ENCODE assay signal across 25 cellular contexts in genomic region chr4:134243742-134244713, GRCh38. TPM values are rescaled to one million over a fixed set of nuclear protein-coding genes. Genes with fewer than 3 reads are reported as not detected.
DNase-seq lines count a peak whose midpoint lies in the region; ATAC-seq, FAIRE-seq and TF ChIP-seq lines count a peak whose summit lies in the region.
"Had no signal": no experiment of that assay in that cellular context is flagged by ENCODE, and none has a peak within 500 bp of the region (broad histone marks: within the 10 kb centered on the region; RNA-seq: fewer than 3 reads in every experiment).

No MANE protein-coding gene starts in this region.

- no peak for TF ChIP-seq RAD21 in HepG2 (CRISPR knock-in tag; IDR thresholded peaks at IDR 0.05)

- intact Hi-C loops in Right ventricle myocardium inferior (cut with DNase I) = no loop called here
- intact Hi-C loops in left ventricle myocardium inferior (cut with micrococcal nuclease) = no loop called here
- intact Hi-C loops in HepG2 (cut with micrococcal nuclease; ENCODE audit: unreplicated experiment) = no loop called here
- intact Hi-C loops in testis (cut with DNase I; ENCODE audit: low total_unique reads) = no loop called here

- H3K9ac ChIP-seq in OCI-LY1 (ENCODE audit: low read length) (no peak overlapping the region), HepG2 (ENCODE audit: insufficient read depth, low read depth, low read length) (no peak overlapping the region)
- H3K9ac ChIP-seq: BLaER1 had no signal

- WGBS in HepG2 (ENCODE audit: low lambda C conversion rate) = 67% methylated on average over 3 of the region's 22 CpGs
- 48 to 86% methylated on average over 5 to 22 of the region's 22 CpGs for WGBS in testis, 2 donors

- H3K79me2 ChIP-seq in OCI-LY1 (ENCODE audit: insufficient read depth, low read length) (no peaks in the 10 kb centered on the region), HepG2 (ENCODE audit: insufficient read depth, low read length) (no peaks in the 10 kb centered on the region)
- H3K79me2 ChIP-seq: hepatocyte had no signal

- TF ChIP-seq POLR2A in HepG2 (IDR thresholded peaks at IDR 0.05; ENCODE audit: insufficient read depth in 1 of 2, low read depth in 2 of 2, low read length in 2 of 2) (no peak), testis (IDR thresholded peaks at IDR 0.05) (no peak)

- no peak for ATAC-seq in Right ventricle myocardium inferior
- peak; percentile 59 for ATAC-seq in HepG2
- ATAC-seq in activated naive CD8-positive, alpha-beta T cell treated with anti-CD3 and anti-CD28 coated beads, Interleukin-2, amount 50 U/mL, for 24 hours = no peak
- ATAC-seq: gastrocnemius medialis, T-cell had no signal

- no peaks in the 10 kb centered on the region for H4K20me1 ChIP-seq in OCI-LY1 (ENCODE audit: insufficient read depth, low read length)
- H4K20me1 ChIP-seq in HepG2 (ENCODE audit: insufficient read depth, low read length) = no peaks in the 10 kb centered on the region
- H4K20me1 ChIP-seq: BLaER1 had no signal

- no peaks in the 10 kb centered on the region for H3F3A ChIP-seq in OCI-LY1 (ENCODE audit: insufficient read depth, low read length)

- H3K4me3 ChIP-seq in left ventricle myocardium inferior (no peak overlapping the region), OCI-LY1 (ENCODE audit: low read depth, low read length, poor library complexity, severe bottlenecking) (no peak overlapping the region), HepG2 (replicated peaks in 1 of 3; ENCODE audit: insufficient read depth in 1 of 3, low read depth in 2 of 3, low read length in 3 of 3) (no peak overlapping the region), testis (peak overlapping the region in 1 of 2 donors; percentile 5)
- H3K4me3 ChIP-seq: BLaER1, breast epithelium, coronary artery, gastrocnemius medialis, hepatocyte, psoas muscle had no signal

- H3K27me3 ChIP-seq in left ventricle myocardium inferior (ENCODE audit: low read depth) (no peaks in the 10 kb centered on the region), OCI-LY1 (ENCODE audit: insufficient read depth, low read length) (no peaks in the 10 kb centered on the region), HepG2 (ENCODE audit: control insufficient read depth in 1 of 2, insufficient read depth in 2 of 2, low read length in 2 of 2) (no peaks in the 10 kb centered on the region), testis (no peaks in the 10 kb centered on the region)
- H3K27me3 ChIP-seq: BLaER1, breast epithelium, gastrocnemius medialis, hepatocyte had no signal

- no peak for FAIRE-seq in HepG2 (lab: Jason Lieb, UNC)
- FAIRE-seq: urothelium cell line had no signal

- BruUV-seq in HepG2 (replicated peaks; lab: Mats Ljungman, UMichigan) = no TSS peak

- H2AFZ ChIP-seq in OCI-LY1 (ENCODE audit: low read length) (peak overlapping the region; percentile 96), HepG2 (ENCODE audit: low read length) (no peak overlapping the region)
- H2AFZ ChIP-seq: hepatocyte had no signal

- in situ Hi-C loops in HepG2 (cut with HindIII; ENCODE audit: extremely low pct_ligation_motif_present, low pct_unique_long_range_greater_than_20kb) = no loop called here

- peak; percentile 59 for DNase-seq in Right ventricle myocardium inferior (ENCODE audit: missing footprints)
- no peak for DNase-seq in left ventricle myocardium inferior
- DNase-seq in HepG2 (ENCODE audit: low spot score) = no peak
- DNase-seq in testis = peak; percentile 23
- no peak for DNase-seq in activated CD8-positive, alpha-beta memory T cell treated with anti-CD3 and anti-CD28 coated beads, Interleukin-2, amount 50 U/mL, for 48 hours
- no peak for DNase-seq in activated naive CD8-positive, alpha-beta T cell treated with anti-CD3 and anti-CD28 coated beads, Interleukin-2, amount 50 U/mL, for 24 hours
- no peak for DNase-seq in HUDEP-2 (lab: John Stamatoyannopoulos, UW; ENCODE audit: unreplicated experiment in 76 of 76)
- DNase-seq: ACHN; activated CD4-positive, CD25-positive, alpha-beta regulatory T cell treated with anti-CD3 and anti-CD28 coated beads, Interleukin-2, amount 50 U/mL, for 72 hours; activated CD8-positive, alpha-beta memory T cell treated with anti-CD3 and anti-CD28 coated beads for 24 hours; activated naive CD4-positive, alpha-beta T cell treated with Interleukin-2 at 50 U/mL for 16 hours; activated T-cell treated with anti-CD3 and anti-CD28 coated beads, Interleukin-2, amount 50 U/mL, for 24 hours; amygdala; gastrocnemius medialis; NCI-H1092 treated with DMSO at 0.1 percent for 48 hours; NCI-H2081; T-cell had no signal

- CTCF ChIA-PET in HepG2 (lab: Yijun Ruan, JAX; ENCODE audit: low intra/inter-chr PET ratio, low total read pairs) = no interaction called here

- H3K9me3 Mint-ChIP-seq in activated naive CD8-positive, alpha-beta T cell treated with anti-CD3 and anti-CD28 coated beads, Interleukin-2, amount 50 U/mL, for 24 hours = peaks cover 18% of the 10 kb centered on the region

- H3K27ac Mint-ChIP-seq in activated naive CD8-positive, alpha-beta T cell treated with anti-CD3 and anti-CD28 coated beads, Interleukin-2, amount 50 U/mL, for 24 hours = no peak overlapping the region
- H3K27ac Mint-ChIP-seq: activated T-cell treated with anti-CD3 and anti-CD28 coated beads, Interleukin-2, amount 50 U/mL, for 24 hours; T-cell had no signal

- POLR2A ChIA-PET in HepG2 (lab: Yijun Ruan, JAX) = no interaction called here

- no peaks in the 10 kb centered on the region for H3K36me3 ChIP-seq in left ventricle myocardium inferior
- H3K36me3 ChIP-seq in OCI-LY1 (ENCODE audit: insufficient read depth, low read length) = no peaks in the 10 kb centered on the region
- no peaks in the 10 kb centered on the region for H3K36me3 ChIP-seq in HepG2 (replicated peaks in 1 of 2; ENCODE audit: control insufficient read depth in 1 of 2, insufficient read depth in 2 of 2, low read length in 2 of 2)
- no peaks in the 10 kb centered on the region for H3K36me3 ChIP-seq in testis (ENCODE audit: low read depth, missing control alignments)
- H3K36me3 ChIP-seq: BLaER1, breast epithelium, gastrocnemius medialis had no signal

- H3K27ac ChIP-seq in left ventricle myocardium inferior (replicated peaks) (no peak overlapping the region), OCI-LY1 (ENCODE audit: low read depth, low read length, poor library complexity, severe bottlenecking) (no peak overlapping the region), HepG2 (ENCODE audit: extremely low read length, insufficient read depth, low read length) (no peak overlapping the region), testis (no peak overlapping the region)
- H3K27ac ChIP-seq: BLaER1, breast epithelium, coronary artery, gastrocnemius medialis, hepatocyte, psoas muscle had no signal

- no peak overlapping the region for H3K4me3 Mint-ChIP-seq in activated naive CD8-positive, alpha-beta T cell treated with anti-CD3 and anti-CD28 coated beads, Interleukin-2, amount 50 U/mL, for 24 hours
- H3K4me3 Mint-ChIP-seq: activated T-cell treated with anti-CD3 and anti-CD28 coated beads, Interleukin-2, amount 50 U/mL, for 24 hours; neural crest cell; T-cell had no signal

- no peaks in the 10 kb centered on the region for H3K9me2 ChIP-seq in OCI-LY1 (ENCODE audit: low read depth, low read length)

- H3K9me3 ChIP-seq in left ventricle myocardium inferior (replicated peaks) (peaks cover 27% of the 10 kb centered on the region), OCI-LY1 (ENCODE audit: low read length) (no peaks in the 10 kb centered on the region), HepG2 (ENCODE audit: low read length) (no peaks in the 10 kb centered on the region), testis (no peaks in the 10 kb centered on the region)
- H3K9me3 ChIP-seq: BLaER1, psoas muscle had no signal

- no peaks in the 10 kb centered on the region for H3K4me1 Mint-ChIP-seq in activated naive CD8-positive, alpha-beta T cell treated with anti-CD3 and anti-CD28 coated beads, Interleukin-2, amount 50 U/mL, for 24 hours
- H3K4me1 Mint-ChIP-seq: neural crest cell, T-cell had no signal

- H3K27me3 Mint-ChIP-seq in activated naive CD8-positive, alpha-beta T cell treated with anti-CD3 and anti-CD28 coated beads, Interleukin-2, amount 50 U/mL, for 24 hours = no peaks in the 10 kb centered on the region
- H3K27me3 Mint-ChIP-seq: activated T-cell treated with anti-CD3 and anti-CD28 coated beads, Interleukin-2, amount 50 U/mL, for 24 hours; T-cell had no signal

- no peak overlapping the region for H3K4me2 ChIP-seq in OCI-LY1 (ENCODE audit: low read length)
- 0 out of 2 replicates have a peak overlapping the region, but pooled peaks have one; percentile 10 for H3K4me2 ChIP-seq in HepG2 (ENCODE audit: low read depth, low read length)
- H3K4me2 ChIP-seq: BLaER1, hepatocyte had no signal

- no peak for TF ChIP-seq EP300 in HepG2 (IDR thresholded peaks at IDR 0.05; ENCODE audit: low read depth in 2 of 2, low read length in 2 of 2)
- no peak for TF ChIP-seq EP300 in HepG2 (CRISPR knock-in tag; IDR thresholded peaks at IDR 0.05; ENCODE audit: borderline replicate concordance)

- no peaks in the 10 kb centered on the region for H3K36me3 Mint-ChIP-seq in activated naive CD8-positive, alpha-beta T cell treated with anti-CD3 and anti-CD28 coated beads, Interleukin-2, amount 50 U/mL, for 24 hours (ENCODE audit: low read depth)
- H3K36me3 Mint-ChIP-seq: T-cell had no signal

- no peaks in the 10 kb centered on the region for H3K4me1 ChIP-seq in left ventricle myocardium inferior
- H3K4me1 ChIP-seq in OCI-LY1 (ENCODE audit: insufficient read depth, low read length, severe bottlenecking) = no peaks in the 10 kb centered on the region
- H3K4me1 ChIP-seq in HepG2 (ENCODE audit: insufficient read depth, low read length) = no peaks in the 10 kb centered on the region
- H3K4me1 ChIP-seq in testis = no peaks in the 10 kb centered on the region
- H3K4me1 ChIP-seq: BLaER1, breast epithelium, gastrocnemius medialis, psoas muscle had no signal

- TF ChIP-seq CTCF in left ventricle myocardium inferior (IDR thresholded peaks at IDR 0.05; ENCODE audit: borderline replicate concordance) (no peak), OCI-LY1 (IDR thresholded peaks at IDR 0.05; ENCODE audit: low read length) (no peak), HepG2 (CRISPR knock-in tag; IDR thresholded peaks at IDR 0.05) (no peak), testis (IDR thresholded peaks at IDR 0.05) (no peak)

RNA-seq across cellular contexts. Expression of gene PABPC4L, which starts 42.4 kb away (rescaled TPM):
- total RNA-seq in Right ventricle myocardium inferior (0.60 TPM), left ventricle myocardium inferior (0.66 TPM), HepG2 (2016; rRNA removed; fragmentation: Illumina TruSeq; extraction: Trizol) (not detected in 2 replicates), testis (1 to 10 TPM in 1 of 2 donors, under 1 TPM in 1; 0.87 to 1.0 TPM)
- total RNA-seq in HepG2 (2016; cell fraction: cytosol; rRNA removed; fragmentation: Illumina TruSeq; extraction: Trizol; ENCODE audit: low read depth) = not detected in 2 replicates
- not detected in 2 replicates for total RNA-seq in HepG2 (2016; cell fraction: insoluble cytoplasmic fraction; rRNA removed; fragmentation: Illumina TruSeq; extraction: Trizol)
- not detected in 2 replicates for total RNA-seq in HepG2 (2016; cell fraction: membrane; rRNA removed; fragmentation: Illumina TruSeq; extraction: Trizol)
- not detected in 2 replicates for total RNA-seq in HepG2 (2016; cell fraction: nucleus; rRNA removed; fragmentation: Illumina TruSeq; extraction: Trizol)
- polyA plus RNA-seq in HepG2 (2011; rRNA removed) (not detected in 2 replicates), testis (ENCODE audit: insufficient read depth, low read depth, low replicate concordance) (0.75 TPM)
- polyA plus RNA-seq in HepG2 (2011; cell fraction: cytosol; rRNA removed) = not detected in 2 replicates
- not detected in 2 replicates for polyA plus RNA-seq in HepG2 (2011; cell fraction: nucleus; rRNA removed)
- polyA plus RNA-seq in HepG2 (2012) = not detected in 2 replicates
- polyA plus RNA-seq in HepG2 (2016; cell fraction: cytosol; fragmentation: Illumina TruSeq; extraction: Trizol; ENCODE audit: low read depth) = not detected in 2 replicates
- not detected in 2 replicates for polyA plus RNA-seq in HepG2 (2016; cell fraction: insoluble cytoplasmic fraction; fragmentation: Illumina TruSeq; extraction: Trizol; ENCODE audit: low read depth)
- not detected in 2 replicates for polyA plus RNA-seq in HepG2 (2016; cell fraction: membrane; fragmentation: Illumina TruSeq; extraction: Trizol; ENCODE audit: low read depth)
- not detected in 2 replicates for polyA plus RNA-seq in HepG2 (2016; cell fraction: nucleus; fragmentation: Illumina TruSeq; extraction: Trizol; ENCODE audit: insufficient read depth, low read depth)
- polyA minus RNA-seq in HepG2 (2011; rRNA and poly(A)+ RNA removed; ENCODE audit: low replicate concordance) = 4.3 TPM in 1 of 2 replicates, not detected in the other
- not detected in 2 replicates for polyA minus RNA-seq in HepG2 (2011; cell fraction: cytosol; rRNA and poly(A)+ RNA removed)
- not detected in 2 replicates for polyA minus RNA-seq in HepG2 (2011; cell fraction: nucleus; rRNA and poly(A)+ RNA removed)

Comparison
In these comparisons a context has a peak if more than half of its experiments do, and no peak if none do; other contexts are left out.
1. DNase-seq: peak in Right ventricle myocardium inferior (single experiment) and testis (single experiment); none in left ventricle myocardium inferior (single experiment), HepG2 (single experiment), activated CD8-positive, alpha-beta memory T cell treated with anti-CD3 and anti-CD28 coated beads, Interleukin-2, amount 50 U/mL, for 48 hours (single experiment), activated naive CD8-positive, alpha-beta T cell treated with anti-CD3 and anti-CD28 coated beads, Interleukin-2, amount 50 U/mL, for 24 hours (single experiment) and HUDEP-2 (0 of 76).